ENCODE assay signal across 2 cellular contexts in genomic region chr16:22325598-22326368, GRCh38.
TF ChIP-seq lines count a peak whose summit lies in the region.

No MANE protein-coding gene starts in this region.

TF ChIP-seq in HepG2, 621 proteins besides CTCF, POLR2A, EP300 and RAD21 (continues in another document):
- TF ChIP-seq POLR2G (IDR thresholded peaks at IDR 0.05; ENCODE audit: low read depth, low read length): peak; percentile 20; the same call in 1 of the 2 replicates
- TF ChIP-seq FOXP1 (IDR thresholded peaks at IDR 0.05): no peak
- no peak for TF ChIP-seq FOXP1 (CRISPR knock-in tag; IDR thresholded peaks at IDR 0.05)
- no peak for TF ChIP-seq PAWR (CRISPR knock-in tag; IDR thresholded peaks at IDR 0.05; ENCODE audit: borderline replicate concordance)
- peak; percentile 94 for TF ChIP-seq AGO2 (optimal IDR thresholded peaks at IDR 0.05; ENCODE audit: low read depth, low read length)
- no peak for TF ChIP-seq ZBTB7A (CRISPR knock-in tag; IDR thresholded peaks at IDR 0.05)
- no peak for TF ChIP-seq ZFP41 (CRISPR knock-in tag; IDR thresholded peaks at IDR 0.05; ENCODE audit: borderline replicate concordance)
- no peak for TF ChIP-seq ATF7-NPFF (CRISPR knock-in tag; IDR thresholded peaks at IDR 0.05; ENCODE audit: low read depth)
- TF ChIP-seq RBFOX2 (IDR thresholded peaks at IDR 0.05; ENCODE audit: low read depth, low read length): peak; percentile 72
- peak; percentile 65 for TF ChIP-seq RBM22 (optimal IDR thresholded peaks at IDR 0.05; ENCODE audit: low read length)
- no peak for TF ChIP-seq PRDM10 (CRISPR knock-in tag; IDR thresholded peaks at IDR 0.05; ENCODE audit: low read depth)
- TF ChIP-seq ZBTB38 (CRISPR knock-in tag; IDR thresholded peaks at IDR 0.05): peak; percentile 47; the same call in 1 of the 2 replicates
- 0 out of 2 replicates have a peak, but pooled peaks have one; percentile 9 for TF ChIP-seq ZNF768 (CRISPR knock-in tag; IDR thresholded peaks at IDR 0.05)
- TF ChIP-seq ZMYM3 (CRISPR knock-in tag; IDR thresholded peaks at IDR 0.05): no peak
- TF ChIP-seq AFF4 (CRISPR knock-in tag; IDR thresholded peaks at IDR 0.05): no peak
- TF ChIP-seq RBM39 (IDR thresholded peaks at IDR 0.05; ENCODE audit: low read depth, low read length, poor library complexity, severe bottlenecking): peak; percentile 29
- TF ChIP-seq POGZ (CRISPR knock-in tag; IDR thresholded peaks at IDR 0.05): no peak
- TF ChIP-seq ZMAT3 (CRISPR knock-in tag; conservative IDR thresholded peaks at IDR 0.05): no peak
- peak; percentile 72 for TF ChIP-seq AGO1 (IDR thresholded peaks at IDR 0.05; ENCODE audit: low read depth, low read length, poor library complexity, severe bottlenecking)
- TF ChIP-seq ZNF770 (CRISPR knock-in tag; IDR thresholded peaks at IDR 0.05): no peak
- TF ChIP-seq PLSCR1 (CRISPR knock-in tag; IDR thresholded peaks at IDR 0.05; ENCODE audit: borderline replicate concordance): no peak

TF ChIP-seq in K562, 482 proteins besides CTCF, POLR2A, EP300 and RAD21:
- TF ChIP-seq RBFOX2 (IDR thresholded peaks at IDR 0.05; ENCODE audit: low read depth, low read length): peak; percentile 30; the same call in 1 of the 2 replicates
- TF ChIP-seq RBM22 (IDR thresholded peaks at IDR 0.05; ENCODE audit: low read depth, low read length, poor library complexity, severe bottlenecking): peak; percentile 77
- TF ChIP-seq ZFP30 (CRISPR knock-in tag; IDR thresholded peaks at IDR 0.05; ENCODE audit: borderline replicate concordance): no peak
- peak; percentile 71 for TF ChIP-seq POLR2G (IDR thresholded peaks at IDR 0.05; ENCODE audit: low read depth, low read length)
